ENCODE assay signal across 14 cellular contexts in genomic region chr5:126915496-126915895, GRCh38.
DNase-seq lines count a peak whose midpoint lies in the region; ATAC-seq, FAIRE-seq and TF ChIP-seq lines count a peak whose summit lies in the region.
"Had no signal": no experiment of that assay in that cellular context is flagged by ENCODE, and none has a peak within 500 bp of the region (broad histone marks: within the 10 kb centered on the region; RNA-seq: fewer than 3 reads in every experiment).

No MANE protein-coding gene starts in this region.

- H3K4me1 Mint-ChIP-seq in CD8-positive, alpha-beta T cell (ENCODE audit: low read depth) = peaks cover 11% of the 10 kb centered on the region
- no peaks in the 10 kb centered on the region for H3K4me1 Mint-ChIP-seq in stimulated activated effector memory CD8-positive, alpha-beta T cell treated with anti-CD3 and anti-CD28 coated beads, Interleukin-12 subunit alpha, Interleukin-12 subunit beta, amount 100 ng/mL, for 72 hours

- no peak overlapping the region for H3K9ac ChIP-seq in GM12878 (ENCODE audit: control insufficient read depth, insufficient read depth, low read length)
- H3K9ac ChIP-seq: BLaER1 treated with 17β-estradiol and CSF1 and Interleukin-3, amounts not matched to agents 10 nM and 100 nM had no signal

- no peaks in the 10 kb centered on the region; the same call in 1 of the 2 replicates for H4K20me1 ChIP-seq in GM12878 (ENCODE audit: control insufficient read depth, insufficient read depth)

- H3K9me3 Mint-ChIP-seq in activated naive CD4-positive, alpha-beta T cell treated with anti-CD3 and anti-CD28 coated beads, Interleukin-2, amount 50 U/mL, for 72 hours = peaks cover 5 to 7% of the 10 kb centered on the region in 2 donors
- no peaks in the 10 kb centered on the region for H3K9me3 Mint-ChIP-seq in CD8-positive, alpha-beta T cell
- no peaks in the 10 kb centered on the region for H3K9me3 Mint-ChIP-seq in stimulated activated effector memory CD8-positive, alpha-beta T cell treated with anti-CD3 and anti-CD28 coated beads, Interleukin-12 subunit alpha, Interleukin-12 subunit beta, amount 100 ng/mL, for 72 hours

- CTCF ChIA-PET in CD8-positive, alpha-beta T cell (lab: Charles Lee) = no interaction called here
- CTCF ChIA-PET in GM12878 (lab: Yijun Ruan, JAX) = no interaction called here

- DNase-seq in activated naive CD4-positive, alpha-beta T cell treated with anti-CD3 and anti-CD28 coated beads, Interleukin-2, amount 50 U/mL, for 72 hours (ENCODE audit: low spot score in 2 of 2) = no peak
- no peak for DNase-seq in activated naive CD4-positive, alpha-beta T cell treated with Interleukin-2 at 50 U/mL for 16 hours
- no peak for DNase-seq in CD8-positive, alpha-beta T cell
- no peak for DNase-seq in GM12878 (ENCODE audit: low read depth, low spot score)
- DNase-seq in stimulated activated effector memory CD8-positive, alpha-beta T cell treated with anti-CD3 and anti-CD28 coated beads, Interleukin-12 subunit alpha, Interleukin-12 subunit beta, amount 100 ng/mL, for 72 hours (ENCODE audit: low spot score in 2 of 2) = no peak
- no peak for DNase-seq in AG08396 (ENCODE audit: low spot score)
- DNase-seq: 8988T, DMS153, GDM1, H9 had no signal

- H3K4me2 ChIP-seq in GM12878 (ENCODE audit: control insufficient read depth, insufficient read depth) = no peak overlapping the region
- H3K4me2 ChIP-seq: BLaER1 treated with 17β-estradiol and CSF1 and Interleukin-3, amounts not matched to agents 10 nM and 100 nM had no signal

- TF ChIP-seq CTCF in CD8-positive, alpha-beta T cell (IDR thresholded peaks at IDR 0.05) = no peak
- TF ChIP-seq CTCF in GM12878 (IDR thresholded peaks at IDR 0.05 in 2 of 3, conservative IDR thresholded peaks at IDR 0.05 in 1 of 3; ENCODE audit: control insufficient read depth in 2 of 3, extremely low read depth in 1 of 3, insufficient read depth in 1 of 3, low read depth in 3 of 3, low read length in 3 of 3) = no peak

- no TSS peak for BruUV-seq in GM12878 (replicated peaks; lab: Mats Ljungman, UMichigan)

- no peaks in the 10 kb centered on the region for H3K4me1 ChIP-seq in CD8-positive, alpha-beta T cell (ENCODE audit: insufficient read depth, low read length)
- no peaks in the 10 kb centered on the region for H3K4me1 ChIP-seq in GM12878 (ENCODE audit: control insufficient read depth, insufficient read depth, low read length)

- in situ Hi-C loops in GM12878 (cut with MboI) = no loop called here

- no peak for FAIRE-seq in GM12878 (lab: Jason Lieb, UNC)
- FAIRE-seq: H1 had no signal

- H3K27me3 ChIP-seq in CD8-positive, alpha-beta T cell (ENCODE audit: insufficient read depth, low read length) = no peaks in the 10 kb centered on the region
- H3K27me3 ChIP-seq in GM12878 (replicated peaks in 1 of 2; ENCODE audit: control insufficient read depth in 2 of 2, insufficient read depth in 2 of 2, low read length in 1 of 2) = no peaks in the 10 kb centered on the region
- H3K27me3 ChIP-seq: BLaER1 treated with 17β-estradiol and CSF1 and Interleukin-3, amounts not matched to agents 10 nM and 100 nM had no signal

- H3K9me3 ChIP-seq in CD8-positive, alpha-beta T cell (ENCODE audit: low read length) = no peaks in the 10 kb centered on the region
- H3K9me3 ChIP-seq in GM12878 (replicated peaks; ENCODE audit: control insufficient read depth, insufficient read depth, low read length) = no peaks in the 10 kb centered on the region; the same call in 2 of the 3 replicates

- 100% methylated on average over 2 of the region's 2 CpGs for WGBS in GM12878 (ENCODE audit: insufficient coverage, insufficient replicate concordance, low lambda C conversion rate, missing lambda C conversion rate)

- peak; percentile 49 to 85 for ATAC-seq in activated naive CD4-positive, alpha-beta T cell treated with anti-CD3 and anti-CD28 coated beads, Interleukin-2, amount 50 U/mL, for 72 hours
- ATAC-seq in CD8-positive, alpha-beta T cell = no peak
- peak; percentile 36; the same call in 1 of the 3 replicates for ATAC-seq in GM12878
- peak; percentile 66 for ATAC-seq in stimulated activated effector memory CD8-positive, alpha-beta T cell treated with anti-CD3 and anti-CD28 coated beads, Interleukin-12 subunit alpha, Interleukin-12 subunit beta, amount 100 ng/mL, for 72 hours
- ATAC-seq in HG02970 (IDR thresholded peaks at IDR 0.05; ENCODE audit: low FRiP score, unreplicated experiment) = no peak

- POLR2A ChIA-PET in CD8-positive, alpha-beta T cell (lab: Charles Lee) = interaction anchor here (0.8 kb wide), 1 partner anchor 34 kb away, joined by 3 read pairs; no protein-coding TSS in a partner anchor
- POLR2A ChIA-PET in GM12878 (lab: Charles Lee) = interaction anchor here (0.6 kb wide), 1 partner anchor 113 kb away, joined by 5 read pairs; no protein-coding TSS in a partner anchor

- SMC1A ChIA-PET in GM12878 (lab: Charles Lee; ENCODE audit: uncharacterized antibody, unreplicated experiment) = interaction anchor here (1.0 to 1.4 kb wide), 3 partner anchors 10 to 71 kb away, joined by 3 read pairs; no protein-coding TSS in a partner anchor

- peaks cover 20 to 27% of the 10 kb centered on the region in 2 donors for H3K36me3 Mint-ChIP-seq in activated naive CD4-positive, alpha-beta T cell treated with anti-CD3 and anti-CD28 coated beads, Interleukin-2, amount 50 U/mL, for 72 hours
- H3K36me3 Mint-ChIP-seq in CD8-positive, alpha-beta T cell = peaks cover 54% of the 10 kb centered on the region
- no peaks in the 10 kb centered on the region for H3K36me3 Mint-ChIP-seq in stimulated activated effector memory CD8-positive, alpha-beta T cell treated with anti-CD3 and anti-CD28 coated beads, Interleukin-12 subunit alpha, Interleukin-12 subunit beta, amount 100 ng/mL, for 72 hours

- intact Hi-C loops in CD8-positive, alpha-beta T cell (cut with DNase I, micrococcal nuclease) = no loop called here
- intact Hi-C loops in GM12878 (cut with micrococcal nuclease; ENCODE audit: unreplicated experiment) = no loop called here

- no peak overlapping the region for H3K4me3 Mint-ChIP-seq in CD8-positive, alpha-beta T cell
- H3K4me3 Mint-ChIP-seq in stimulated activated effector memory CD8-positive, alpha-beta T cell treated with anti-CD3 and anti-CD28 coated beads, Interleukin-12 subunit alpha, Interleukin-12 subunit beta, amount 100 ng/mL, for 72 hours = no peak overlapping the region
- H3K4me3 Mint-ChIP-seq: B cell, H9 had no signal

- no peaks in the 10 kb centered on the region for H3K27me3 Mint-ChIP-seq in CD8-positive, alpha-beta T cell (ENCODE audit: low read depth)
- H3K27me3 Mint-ChIP-seq: B cell had no signal

- no peak for TF ChIP-seq POLR2A in GM12878 (IDR thresholded peaks at IDR 0.05; ENCODE audit: low read depth, low read length)

- RAD21 ChIA-PET in GM12878 (lab: Charles Lee; ENCODE audit: unreplicated experiment) = interaction anchor here (1.0 kb wide), 1 partner anchor 16 kb away, joined by 3 read pairs; no protein-coding TSS in a partner anchor

- TF ChIP-seq EP300 in GM12878 (IDR thresholded peaks at IDR 0.05; ENCODE audit: borderline replicate concordance in 1 of 2, control insufficient read depth in 1 of 2, low read depth in 2 of 2, low read length in 2 of 2) = no peak

- TF ChIP-seq RAD21 in GM12878 (IDR thresholded peaks at IDR 0.05; ENCODE audit: insufficient read depth, low read depth, low read length) = no peak

- no peak overlapping the region for H2AFZ ChIP-seq in GM12878 (ENCODE audit: control insufficient read depth, low read depth, low read length)

- no peak overlapping the region for H3K27ac ChIP-seq in CD8-positive, alpha-beta T cell (ENCODE audit: low read depth, low read length)
- H3K27ac ChIP-seq in GM12878 (ENCODE audit: control insufficient read depth, insufficient read depth) = no peak overlapping the region
- H3K27ac ChIP-seq: BLaER1 treated with 17β-estradiol and CSF1 and Interleukin-3, amounts not matched to agents 10 nM and 100 nM had no signal

- no peak overlapping the region for H3K4me3 ChIP-seq in CD8-positive, alpha-beta T cell (ENCODE audit: low read depth, low read length)
- no peak overlapping the region for H3K4me3 ChIP-seq in GM12878
- H3K4me3 ChIP-seq: BLaER1 treated with 17β-estradiol and CSF1 and Interleukin-3, amounts not matched to agents 10 nM and 100 nM had no signal

- H3K79me2 ChIP-seq in GM12878 (ENCODE audit: control insufficient read depth, insufficient read depth, low read length) = no peaks in the 10 kb centered on the region

- H3K27ac Mint-ChIP-seq in activated naive CD4-positive, alpha-beta T cell treated with anti-CD3 and anti-CD28 coated beads, Interleukin-2, amount 50 U/mL, for 72 hours = no peak overlapping the region
- peak overlapping the region; percentile 2 for H3K27ac Mint-ChIP-seq in CD8-positive, alpha-beta T cell
- no peak overlapping the region for H3K27ac Mint-ChIP-seq in stimulated activated effector memory CD8-positive, alpha-beta T cell treated with anti-CD3 and anti-CD28 coated beads, Interleukin-12 subunit alpha, Interleukin-12 subunit beta, amount 100 ng/mL, for 72 hours
- H3K27ac Mint-ChIP-seq: B cell had no signal

- H3K36me3 ChIP-seq in CD8-positive, alpha-beta T cell (ENCODE audit: insufficient read depth, low read length) = no peaks in the 10 kb centered on the region
- peaks cover 0 to 9% of the 10 kb centered on the region in 2 experiments; a peak in 2 of 4 replicates for H3K36me3 ChIP-seq in GM12878 (ENCODE audit: control insufficient read depth in 2 of 2, insufficient read depth in 2 of 2, low read length in 1 of 2)

TF ChIP-seq in GM12878, 131 proteins besides CTCF, POLR2A, EP300 and RAD21 (continues in another document):
- TF ChIP-seq RB1 (IDR thresholded peaks at IDR 0.05; ENCODE audit: borderline replicate concordance) = no peak
- TF ChIP-seq CBX5 (IDR thresholded peaks at IDR 0.05; ENCODE audit: low read depth) = no peak
- no peak for TF ChIP-seq NR2F1 (conservative IDR thresholded peaks at IDR 0.05)
- TF ChIP-seq IKZF1 (conservative IDR thresholded peaks at IDR 0.05) = no peak
- no peak for TF ChIP-seq HCFC1 (IDR thresholded peaks at IDR 0.05; ENCODE audit: low read length)
- no peak for TF ChIP-seq KAT2A (conservative IDR thresholded peaks at IDR 0.05; ENCODE audit: control insufficient read depth, low read depth, low read length)

Comparison
In these comparisons a context has a peak if more than half of its experiments do, and no peak if none do; other contexts are left out.
1. ATAC-seq: peak in activated naive CD4-positive, alpha-beta T cell treated with anti-CD3 and anti-CD28 coated beads, Interleukin-2, amount 50 U/mL, for 72 hours (2 of 2), GM12878 (single experiment) and stimulated activated effector memory CD8-positive, alpha-beta T cell treated with anti-CD3 and anti-CD28 coated beads, Interleukin-12 subunit alpha, Interleukin-12 subunit beta, amount 100 ng/mL, for 72 hours (single experiment); none in CD8-positive, alpha-beta T cell (single experiment) and HG02970 (single experiment).